In genomic region chr22:37658133-37659065, GRCh38 we compare ENCODE assay signal across 1 cellular context.
A peak's percentile ranks its signal among the peaks of the same experiment; 100 is the strongest.
TF ChIP-seq lines count a peak whose summit lies in the region.

PDXP (plus strand) TSS chr22:37658723; CDS start chr22:37658783, 60 bp downstream.

TF ChIP-seq in GM12878, 131 proteins besides CTCF, POLR2A, EP300 and RAD21 (continued from another document and continues in another):
- TF ChIP-seq E2F4 (IDR thresholded peaks at IDR 0.05; ENCODE audit: low read depth, low read length) (0 out of 2 replicates have a peak, but pooled peaks have one; percentile 19), ZNF592 (IDR thresholded peaks at IDR 0.05) (no peak), BCLAF1 (IDR thresholded peaks at IDR 0.05) (0 out of 2 replicates have a peak, but pooled peaks have one; percentile 44), SMAD5 (IDR thresholded peaks at IDR 0.05; ENCODE audit: low read depth) (no peak), JUND (IDR thresholded peaks at IDR 0.05; ENCODE audit: low read depth, low read length) (no peak), RELA (IDR thresholded peaks at IDR 0.05; ENCODE audit: borderline replicate concordance, partially characterized antibody) (no peak), SUPT20H (IDR thresholded peaks at IDR 0.05; ENCODE audit: borderline replicate concordance, control insufficient read depth, low read depth, low read length) (no peak), ZNF622 (IDR thresholded peaks at IDR 0.05) (no peak), RCOR1 (conservative IDR thresholded peaks at IDR 0.05; ENCODE audit: low read depth, low read length) (no peak), HDAC2 (IDR thresholded peaks at IDR 0.05) (no peak), REST (IDR thresholded peaks at IDR 0.05; ENCODE audit: low read depth, low read length) (no peak), ESRRA (IDR thresholded peaks at IDR 0.05; ENCODE audit: low read length) (no peak), WRNIP1 (IDR thresholded peaks at IDR 0.05; ENCODE audit: borderline replicate concordance, low read depth, low read length) (no peak), BRCA1 (IDR thresholded peaks at IDR 0.05; ENCODE audit: low read depth, low read length) (no peak), JUNB (IDR thresholded peaks at IDR 0.05) (no peak), ZBED1 (IDR thresholded peaks at IDR 0.05; ENCODE audit: borderline replicate concordance) (no peak), NR2C1 (IDR thresholded peaks at IDR 0.05) (peak; percentile 24; the same call in 1 of the 2 replicates), IRF4 (IDR thresholded peaks at IDR 0.05; ENCODE audit: low read depth, low read length) (no peak), RUNX3 (IDR thresholded peaks at IDR 0.05; ENCODE audit: low read length) (no peak), YBX1 (IDR thresholded peaks at IDR 0.05) (no peak), STAT1 (conservative IDR thresholded peaks at IDR 0.05) (peak; percentile 72; the same call in 1 of the 2 replicates), MEF2A (IDR thresholded peaks at IDR 0.05; ENCODE audit: insufficient read depth, low read depth, low read length) (no peak), NR2C2 (IDR thresholded peaks at IDR 0.05; ENCODE audit: borderline replicate concordance, control insufficient read depth, insufficient read length, low read depth) (no peak), SREBF2 (IDR thresholded peaks at IDR 0.05; ENCODE audit: low read length) (no peak), LARP7 (IDR thresholded peaks at IDR 0.05) (peak; percentile 95), CHD2 (IDR thresholded peaks at IDR 0.05; ENCODE audit: borderline replicate concordance, low read depth, low read length) (peak; percentile 89; the same call in 1 of the 2 replicates), SIX5 (IDR thresholded peaks at IDR 0.05; ENCODE audit: low read depth, low read length, severe bottlenecking) (no peak), MAX (IDR thresholded peaks at IDR 0.05; ENCODE audit: low read depth, low read length) (peak; percentile 92), PRDM15 (CRISPR knock-in tag; IDR thresholded peaks at IDR 0.05) (no peak), ZBTB33 (IDR thresholded peaks at IDR 0.05) (no peak), IKZF2 (IDR thresholded peaks at IDR 0.05) (no peak), PBX3 (IDR thresholded peaks at IDR 0.05; ENCODE audit: insufficient replicate concordance, low read depth, low read length) (peak; percentile 99), IRF3 (IDR thresholded peaks at IDR 0.05) (peak; percentile 94)
